1 cellular context compared by ENCODE assay signal in the genomic region with DNA sequence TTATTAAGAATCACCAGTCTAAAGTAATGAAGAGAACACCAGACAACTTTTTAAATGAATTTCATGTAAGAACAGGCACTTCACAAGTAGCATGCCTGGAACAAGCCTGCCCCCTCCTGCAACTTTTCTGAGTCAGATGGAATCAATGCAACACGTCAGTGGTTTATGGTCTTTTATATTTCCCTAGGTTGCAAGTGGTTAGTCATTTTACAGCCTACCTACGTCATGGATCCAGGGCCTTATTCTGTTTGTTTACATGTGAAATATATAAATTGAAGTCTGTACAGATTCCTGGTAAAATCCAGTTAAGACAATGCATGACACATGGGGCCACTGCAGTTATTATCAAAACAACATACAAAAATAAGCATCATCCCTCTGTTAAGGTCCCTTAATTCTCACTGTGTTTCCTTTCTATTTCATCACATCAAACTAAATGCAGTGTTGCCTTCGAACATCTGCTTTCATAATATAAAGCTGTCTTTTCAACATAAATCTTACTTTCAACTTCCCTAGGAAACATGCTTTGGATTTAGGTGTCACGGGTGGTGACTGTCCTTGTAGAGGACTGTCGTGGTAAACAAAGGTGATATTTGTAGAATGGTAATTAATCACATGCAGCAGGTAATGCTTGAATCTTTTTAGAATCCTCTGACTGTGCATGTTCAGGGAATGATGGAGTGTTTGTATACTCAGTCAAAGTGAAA.
TF ChIP-seq lines count a peak whose summit lies in the region.

No MANE protein-coding gene starts in this region.

TF ChIP-seq in IMR-90, 13 proteins besides CTCF, POLR2A, EP300 and RAD21:
- TF ChIP-seq, protein P1, sequence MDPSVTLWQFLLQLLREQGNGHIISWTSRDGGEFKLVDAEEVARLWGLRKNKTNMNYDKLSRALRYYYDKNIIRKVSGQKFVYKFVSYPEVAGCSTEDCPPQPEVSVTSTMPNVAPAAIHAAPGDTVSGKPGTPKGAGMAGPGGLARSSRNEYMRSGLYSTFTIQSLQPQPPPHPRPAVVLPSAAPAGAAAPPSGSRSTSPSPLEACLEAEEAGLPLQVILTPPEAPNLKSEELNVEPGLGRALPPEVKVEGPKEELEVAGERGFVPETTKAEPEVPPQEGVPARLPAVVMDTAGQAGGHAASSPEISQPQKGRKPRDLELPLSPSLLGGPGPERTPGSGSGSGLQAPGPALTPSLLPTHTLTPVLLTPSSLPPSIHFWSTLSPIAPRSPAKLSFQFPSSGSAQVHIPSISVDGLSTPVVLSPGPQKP (IDR thresholded peaks at IDR 0.05; ENCODE audit: borderline replicate concordance, low read depth, low read length), result no peak
- TF ChIP-seq FOS (IDR thresholded peaks at IDR 0.05; ENCODE audit: low read depth, low read length) (peak; percentile 56; the same call in 1 of the 2 replicates), SMC3 (IDR thresholded peaks at IDR 0.05; ENCODE audit: low read depth, low read length) (peak; percentile 41), BHLHE40 (IDR thresholded peaks at IDR 0.05; ENCODE audit: low read depth, low read length) (no peak; the same call in 1 of the 2 replicates), CEBPB (IDR thresholded peaks at IDR 0.05; ENCODE audit: low read depth, low read length) (peak; percentile 28; the same call in 1 of the 2 replicates)
